Comparison of ENCODE assay signal across 9 cellular contexts in the genomic region with DNA sequence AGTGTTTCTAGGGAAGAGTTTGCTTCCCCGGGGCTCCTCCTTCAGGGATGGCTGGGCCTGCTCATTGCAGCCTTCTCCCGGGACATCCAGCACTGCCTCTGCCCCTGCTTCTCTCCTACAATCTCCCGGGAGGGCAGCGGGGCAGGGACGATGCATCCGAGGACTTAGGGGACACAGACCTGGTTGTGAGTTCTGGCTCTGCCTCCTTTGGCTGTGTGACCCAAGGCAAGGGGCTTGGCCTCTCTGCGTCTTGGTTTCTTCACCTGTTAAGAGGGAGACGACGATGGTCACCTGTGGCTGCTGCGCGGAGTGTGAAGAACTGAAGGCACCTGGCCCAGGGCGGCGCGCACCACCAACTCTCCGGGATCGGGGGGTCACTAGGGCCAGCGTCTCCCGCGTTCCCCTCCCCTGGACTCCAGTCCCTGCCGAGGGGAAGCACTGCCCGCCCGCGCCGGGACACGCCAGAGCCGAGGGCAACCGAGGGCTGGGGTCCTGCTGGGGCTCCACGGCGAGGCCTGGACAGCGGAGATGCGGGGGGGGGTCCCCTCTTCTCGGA. TPM values are rescaled to one million over a fixed set of nuclear protein-coding genes. Genes with fewer than 3 reads are reported as not detected.
A peak's percentile ranks its signal among the peaks of the same experiment; 100 is the strongest.
DNase-seq lines count a peak whose midpoint lies in the region; ATAC-seq, FAIRE-seq and TF ChIP-seq lines count a peak whose summit lies in the region.
"Had no signal": no experiment of that assay in that cellular context is flagged by ENCODE, and none has a peak within 500 bp of the region (broad histone marks: within the 10 kb centered on the region; RNA-seq: fewer than 3 reads in every experiment).

No MANE protein-coding gene starts in this region.

- H3K36me3 ChIP-seq in left lung (no peaks in the 10 kb centered on the region), tibial nerve (peaks cover 0 to 17% (median 0%) of the 10 kb centered on the region in 3 donors)

- no peak for TF ChIP-seq EP300 in tibial nerve (IDR thresholded peaks at IDR 0.05)

- H3K27me3 Mint-ChIP-seq in stimulated activated naive CD8-positive, alpha-beta T cell treated with anti-CD3 and anti-CD28 coated beads, Interleukin-15, Interleukin-2, amounts not matched to agents 100 ng/mL and 50 ng/mL, for 24 hours, result no peaks in the 10 kb centered on the region

- intact Hi-C loops in left lung (cut with DNase I), result no loop called here

- H3K9me3 Mint-ChIP-seq in stimulated activated naive CD8-positive, alpha-beta T cell treated with anti-CD3 and anti-CD28 coated beads, Interleukin-15, Interleukin-2, amounts not matched to agents 100 ng/mL and 50 ng/mL, for 24 hours, result no peaks in the 10 kb centered on the region

- H3K4me3 ChIP-seq in astrocyte of the cerebellum (ENCODE audit: low read depth, low read length) (peak overlapping the region; percentile 51), left lung (peak overlapping the region; percentile 49 to 60), tibial nerve (peak overlapping the region; percentile 56 to 78 (median 62))

- H3K27ac Mint-ChIP-seq in stimulated activated naive CD8-positive, alpha-beta T cell treated with anti-CD3 and anti-CD28 coated beads, Interleukin-15, Interleukin-2, amounts not matched to agents 100 ng/mL and 50 ng/mL, for 24 hours, result no peak overlapping the region

- H3K27ac ChIP-seq in left lung (peak overlapping the region; percentile 54 to 76), tibial nerve (peak overlapping the region in 3 of 4 donors; percentile 51 to 83 (median 82))

- peak overlapping the region; percentile 83 for H3K4me3 Mint-ChIP-seq in stimulated activated naive CD8-positive, alpha-beta T cell treated with anti-CD3 and anti-CD28 coated beads, Interleukin-15, Interleukin-2, amounts not matched to agents 100 ng/mL and 50 ng/mL, for 24 hours

- FAIRE-seq in D721Med (lab: Jason Lieb, UNC), result no peak
- FAIRE-seq: endometrium had no signal

- H3K4me1 Mint-ChIP-seq in stimulated activated naive CD8-positive, alpha-beta T cell treated with anti-CD3 and anti-CD28 coated beads, Interleukin-15, Interleukin-2, amounts not matched to agents 100 ng/mL and 50 ng/mL, for 24 hours (ENCODE audit: low read depth), result peaks cover 73% of the 10 kb centered on the region

- no peaks in the 10 kb centered on the region for H3K9me3 ChIP-seq in left lung
- H3K9me3 ChIP-seq in tibial nerve, result peaks cover 0 to 9% (median 0%) of the 10 kb centered on the region in 4 donors

- no peak for ATAC-seq in stimulated activated naive CD8-positive, alpha-beta T cell treated with anti-CD3 and anti-CD28 coated beads, Interleukin-15, Interleukin-2, amounts not matched to agents 100 U/mL and 50 U/mL, for 24 hours
- peak; percentile 13 for ATAC-seq in left lung

- no peak for DNase-seq in stimulated activated naive CD8-positive, alpha-beta T cell treated with anti-CD3 and anti-CD28 coated beads, Interleukin-15, Interleukin-2, amounts not matched to agents 100 U/mL and 50 U/mL, for 24 hours
- no peak for DNase-seq in astrocyte of the cerebellum (ENCODE audit: low read depth)
- peak in 1 of 2 donors; percentile 89 for DNase-seq in left lung
- DNase-seq in tibial nerve (ENCODE audit: low spot score in 2 of 2), result no peak
- no peak for DNase-seq in SKM-1 (lab: John Stamatoyannopoulos, UW; ENCODE audit: unreplicated experiment)
- DNase-seq in D721Med (ENCODE audit: insufficient read length, low spot score), result no peak
- no peak for DNase-seq in activated CD8-positive, alpha-beta memory T cell treated with anti-CD3 and anti-CD28 coated beads, Interleukin-2, amount 50 U/mL, for 48 hours

- in situ Hi-C loops in astrocyte of the cerebellum (cut with HindIII; ENCODE audit: low sequenced_read_pairs), result no loop called here

- peaks cover 0 to 36% of the 10 kb centered on the region in 2 donors for H3K27me3 ChIP-seq in left lung
- no peaks in the 10 kb centered on the region for H3K27me3 ChIP-seq in tibial nerve

- WGBS in tibial nerve, 2 donors, result 12 to 16% methylated on average over 20 to 23 of the region's 32 CpGs

- TF ChIP-seq POLR2A in tibial nerve (IDR thresholded peaks at IDR 0.05), result no peak

- peaks cover 9 to 56% of the 10 kb centered on the region in 2 donors for H3K4me1 ChIP-seq in left lung
- H3K4me1 ChIP-seq in tibial nerve, result peaks cover 0 to 20% (median 8%) of the 10 kb centered on the region in 4 donors

- TF ChIP-seq CTCF in astrocyte of the cerebellum (IDR thresholded peaks at IDR 0.05; ENCODE audit: low read depth, low read length, missing control alignments), result no peak
- TF ChIP-seq CTCF in left lung (IDR thresholded peaks at IDR 0.05), result no peak
- no peak for TF ChIP-seq CTCF in tibial nerve (IDR thresholded peaks at IDR 0.05)
- TF ChIP-seq CTCF in D721Med (IDR thresholded peaks at IDR 0.05; ENCODE audit: insufficient read depth, missing control alignments), result no peak

- peaks cover 26% of the 10 kb centered on the region for H3K36me3 Mint-ChIP-seq in stimulated activated naive CD8-positive, alpha-beta T cell treated with anti-CD3 and anti-CD28 coated beads, Interleukin-15, Interleukin-2, amounts not matched to agents 100 ng/mL and 50 ng/mL, for 24 hours (ENCODE audit: low read depth)

RNA-seq across cellular contexts. Expression of a gene that starts 0.4 kb away (rescaled TPM):
- total RNA-seq in left lung, result 10 to 100 TPM; 10.7 to 12.4 TPM
- 10 to 100 TPM in 2 of 4 donors, 1 to 10 TPM in 2; 4.5 to 13.8 (median 9.6) TPM for total RNA-seq in tibial nerve

RNA-seq across cellular contexts. Expression of a gene that starts 54.2 kb away (rescaled TPM):
- total RNA-seq in left lung, result 100 to 1,000 TPM in 1 of 2 donors, 10 to 100 TPM in 1; 86.8 to 104 TPM
- total RNA-seq in tibial nerve, result 10 to 100 TPM; 74.5 to 96.4 (median 83.9) TPM
